ENCODE assay signal across 23 cellular contexts in the genomic region with DNA sequence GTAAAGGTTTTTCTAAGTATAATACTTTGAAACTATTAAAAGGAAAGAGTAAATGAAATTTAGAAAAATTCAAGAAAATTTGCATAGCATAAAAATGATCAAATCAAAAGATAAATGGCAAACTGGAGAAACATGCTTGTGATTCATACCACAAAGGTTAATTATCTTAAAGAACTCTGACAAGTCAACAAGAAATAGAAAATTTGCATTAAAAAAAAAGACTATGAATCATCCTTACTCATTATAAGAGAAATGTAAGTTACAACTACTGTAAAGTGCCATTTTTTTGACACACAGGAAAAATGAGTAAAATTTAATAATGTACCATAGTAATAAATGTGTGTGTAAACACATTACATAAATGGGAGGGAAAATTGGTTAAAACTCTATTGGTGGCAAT.
"Had no signal": no experiment of that assay in that cellular context is flagged by ENCODE, and none has a peak within 500 bp of the region (broad histone marks: within the 10 kb centered on the region; RNA-seq: fewer than 3 reads in every experiment).

No MANE protein-coding gene starts in this region.

- DNase-seq: dermis blood vessel endothelial cell; effector memory CD4-positive, alpha-beta T cell; erythroblast; esophagus squamous epithelium; head of caudate nucleus; kidney; left cardiac atrium; left lung; mesendoderm; midbrain; naive thymus-derived CD4-positive, alpha-beta T cell; stimulated activated CD4-positive, alpha-beta T cell treated with anti-CD3 and anti-CD28 coated beads, Interleukin-12 subunit alpha, Interleukin-12 subunit beta, amount 100 ng/mL, for 4 hours; stimulated activated CD4-positive, alpha-beta T cell treated with anti-CD3 and anti-CD28 coated beads, Interleukin-2, amount 100 ng/mL, for 24 hours; stimulated activated CD4-positive, alpha-beta T cell treated with anti-CD3 and anti-CD28 coated beads, Interleukin-4, amount 100 ng/mL, for 24 hours; stimulated activated naive CD4-positive, alpha-beta T cell treated with Interleukin-2 at 50 U/mL for 16 hours; substantia nigra; testis; tibial artery; upper lobe of left lung; uterus had no signal

- FAIRE-seq: endothelial cell of umbilical vein had no signal

- ATAC-seq: left cardiac atrium; left lung; naive thymus-derived CD4-positive, alpha-beta T cell; sciatic nerve; stimulated activated effector memory CD8-positive, alpha-beta T cell treated with anti-CD3 and anti-CD28 coated beads, Interleukin-12 subunit alpha, Interleukin-12 subunit beta, amount 100 ng/mL, for 72 hours had no signal
